In genomic region chr12:132422057-132423043, GRCh38 we compare ENCODE assay signal across 15 cellular contexts.
DNase-seq lines count a peak whose midpoint lies in the region; ATAC-seq and TF ChIP-seq lines count a peak whose summit lies in the region.
"Had no signal": no experiment of that assay in that cellular context is flagged by ENCODE, and none has a peak within 500 bp of the region (broad histone marks: within the 10 kb centered on the region; RNA-seq: fewer than 3 reads in every experiment).

No MANE protein-coding gene starts in this region.

- H3K23ac ChIP-seq in mesendoderm (ENCODE audit: low read length): no peak overlapping the region

- H3K4ac ChIP-seq in mesendoderm (ENCODE audit: low read depth, low read length): no peak overlapping the region

- H3K56ac ChIP-seq in mesendoderm (ENCODE audit: low read length): no peak overlapping the region

- no peak overlapping the region for H2BK120ac ChIP-seq in mesendoderm (ENCODE audit: low read depth, low read length)

- peaks cover 23% of the 10 kb centered on the region for H3K9me3 Mint-ChIP-seq in WTC11
- H3K9me3 Mint-ChIP-seq: dendritic cell treated with granulocyte-macrophage colony-stimulating factor and Interleukin-4, amounts not matched to agents 40 ng/mL and 50 ng/mL, for 4 days; T-cell had no signal

- ATAC-seq in DND-41 (ENCODE audit: insufficient read depth, low read depth) (peak; percentile 39; the same call in 2 of the 3 replicates), WTC11 (peak; percentile 77), HG03108 (IDR thresholded peaks at IDR 0.05; ENCODE audit: unreplicated experiment) (no peak)

- H3K27ac Mint-ChIP-seq in WTC11: no peak overlapping the region
- H3K27ac Mint-ChIP-seq: dendritic cell treated with granulocyte-macrophage colony-stimulating factor and Interleukin-4, amounts not matched to agents 40 ng/mL and 50 ng/mL, for 4 days; T-cell had no signal

- no peaks in the 10 kb centered on the region for H3K27me3 ChIP-seq in DND-41 (ENCODE audit: insufficient read depth, low read length, poor library complexity)
- H3K27me3 ChIP-seq in mesendoderm (ENCODE audit: insufficient read depth, low read length, poor library complexity): peaks cover 5% of the 10 kb centered on the region

- H3K27ac ChIP-seq in DND-41 (ENCODE audit: low read length): no peak overlapping the region
- no peak overlapping the region for H3K27ac ChIP-seq in mesendoderm (ENCODE audit: low read depth, low read length)
- H3K27ac ChIP-seq: tibial nerve had no signal

- no peak overlapping the region for H2AFZ ChIP-seq in DND-41 (ENCODE audit: low read depth, low read length)

- H3K9me3 ChIP-seq in DND-41 (ENCODE audit: insufficient read depth, low read length, severe bottlenecking): no peaks in the 10 kb centered on the region

- no peaks in the 10 kb centered on the region; the same call in 1 of the 2 replicates for H3K4me1 Mint-ChIP-seq in WTC11

- H3K4me1 ChIP-seq in DND-41 (ENCODE audit: insufficient read depth, low read length): no peaks in the 10 kb centered on the region
- H3K4me1 ChIP-seq in mesendoderm (ENCODE audit: control insufficient read depth, low read depth, low read length): no peaks in the 10 kb centered on the region

- H3K4me3 Mint-ChIP-seq in WTC11: no peak overlapping the region
- H3K4me3 Mint-ChIP-seq: dendritic cell treated with granulocyte-macrophage colony-stimulating factor and Interleukin-4, amounts not matched to agents 40 ng/mL and 50 ng/mL, for 4 days; T-cell had no signal

- no peak overlapping the region for H3K18ac ChIP-seq in mesendoderm (ENCODE audit: low read length)

- no peak overlapping the region for H4K8ac ChIP-seq in mesendoderm (ENCODE audit: low read depth, low read length)

- DNase-seq in NCI-H1694 treated with DMSO at 0.1 percent for 48 hours (lab: John Stamatoyannopoulos, UW) (peak; percentile 52), NCI-H1694 (lab: John Stamatoyannopoulos, UW) (no peak), DND-41 (no peak), WTC11 (ENCODE audit: low spot score) (peak; percentile 54), mesendoderm (peak; percentile 38), NCI-H524 treated with DMSO at 0.1 percent for 48 hours (lab: John Stamatoyannopoulos, UW) (no peak), GM19240 (ENCODE audit: insufficient read length, low spot score) (no peak)
- DNase-seq: foreskin melanocyte, left colon, NCI-H1105 had no signal

- H3K9ac ChIP-seq in DND-41 (ENCODE audit: low read depth, low read length) (no peak overlapping the region), mesendoderm (ENCODE audit: low read length) (no peak overlapping the region)

- H4K20me1 ChIP-seq in DND-41 (ENCODE audit: insufficient read depth, low read length): no peaks in the 10 kb centered on the region; the same call in 1 of the 2 replicates

- H3K4me2 ChIP-seq in DND-41 (ENCODE audit: insufficient read depth, low read length) (no peak overlapping the region), mesendoderm (ENCODE audit: low read length) (no peak overlapping the region)
- H3K4me2 ChIP-seq: smooth muscle cell had no signal

- CTCF ChIA-PET in WTC11 (lab: Charles Lee): interaction anchor here (1.0 to 1.6 kb wide), 5 partner anchors 8 to 139 kb away, joined by 3 to 8 read pairs (median 4); no protein-coding TSS in a partner anchor

- peaks cover 13% of the 10 kb centered on the region for H3K36me3 Mint-ChIP-seq in WTC11
- H3K36me3 Mint-ChIP-seq: T-cell had no signal

- no peak overlapping the region for H2BK15ac ChIP-seq in mesendoderm (replicated peaks; ENCODE audit: low read depth)

- no peak overlapping the region for H2AK5ac ChIP-seq in mesendoderm (ENCODE audit: low read length)

- H3K27me3 Mint-ChIP-seq in WTC11 (ENCODE audit: low read depth): peaks cover 98% of the 10 kb centered on the region

- no peaks in the 10 kb centered on the region for H3K79me1 ChIP-seq in mesendoderm (ENCODE audit: low read length)

- H3K36me3 ChIP-seq in DND-41 (ENCODE audit: insufficient read depth, low read length) (no peaks in the 10 kb centered on the region), mesendoderm (ENCODE audit: control insufficient read depth, insufficient read depth, low read length) (no peaks in the 10 kb centered on the region)
- H3K36me3 ChIP-seq: tibial nerve had no signal

- H3K4me3 ChIP-seq in DND-41 (ENCODE audit: low read depth in 1 of 2, low read length in 2 of 2): no peak overlapping the region
- H3K4me3 ChIP-seq in mesendoderm (ENCODE audit: low read length): no peak overlapping the region
- H3K4me3 ChIP-seq: smooth muscle cell, tibial nerve had no signal

- H3K79me2 ChIP-seq in DND-41 (ENCODE audit: insufficient read depth, low read length) (no peaks in the 10 kb centered on the region), mesendoderm (ENCODE audit: control insufficient read depth, insufficient read depth, low read length) (no peaks in the 10 kb centered on the region)

- TF ChIP-seq CTCF in DND-41 (IDR thresholded peaks at IDR 0.05; ENCODE audit: borderline replicate concordance, extremely low read depth, low read length, poor library complexity, severe bottlenecking) (no peak), WTC11 (IDR thresholded peaks at IDR 0.05) (no peak)

- H2BK5ac ChIP-seq in mesendoderm (ENCODE audit: low read length): no peak overlapping the region

- H4K5ac ChIP-seq in mesendoderm (ENCODE audit: low read length): no peak overlapping the region

- WGBS in mesendoderm (ENCODE audit: extremely low coverage, insufficient coverage, low lambda C conversion rate): no CpG with 5 or more reads among the region's 16 CpGs

- POLR2A ChIA-PET in WTC11 (lab: Charles Lee): interaction anchor here (0.6 kb wide), 1 partner anchor 43 kb away, joined by 3 read pairs; no protein-coding TSS in a partner anchor

TF ChIP-seq in WTC11, 78 proteins besides CTCF, POLR2A, EP300 and RAD21:
- TF ChIP-seq ZNF263 (CRISPR knock-in tag; IDR thresholded peaks at IDR 0.05; ENCODE audit: low read depth): no peak
- TF ChIP-seq ZNF121 (CRISPR knock-in tag; IDR thresholded peaks at IDR 0.05): peak; percentile 69; the same call in 1 of the 2 replicates
- peak; percentile 73; the same call in 1 of the 2 replicates for TF ChIP-seq GABPB1 (CRISPR knock-in tag; IDR thresholded peaks at IDR 0.05)
- no peak for TF ChIP-seq ZNF232 (CRISPR knock-in tag; IDR thresholded peaks at IDR 0.05)

Comparison
In these comparisons a context has a peak if more than half of its experiments do, and no peak if none do; other contexts are left out.
1. DNase-seq: peak in NCI-H1694 treated with DMSO at 0.1 percent for 48 hours (single experiment), WTC11 (single experiment) and mesendoderm (single experiment); none in NCI-H1694 (single experiment), DND-41 (single experiment), NCI-H524 treated with DMSO at 0.1 percent for 48 hours (single experiment) and GM19240 (single experiment).